Comparison of ENCODE assay signal across 8 cellular contexts in genomic region chr1:31938184-31938975, GRCh38. TPM values are rescaled to one million over a fixed set of nuclear protein-coding genes. Genes with fewer than 3 reads are reported as not detected.
A peak's percentile ranks its signal among the peaks of the same experiment; 100 is the strongest.
DNase-seq lines count a peak whose midpoint lies in the region; ATAC-seq and TF ChIP-seq lines count a peak whose summit lies in the region.

Gene PTP4A2 (minus strand): TSS chr1:31938368. CDS start chr1:31919065, 19,303 bp downstream.

- peak; percentile 53 for TF ChIP-seq CTCF in natural killer cell (IDR thresholded peaks at IDR 0.05)

- DNase-seq in ELF-1 (ENCODE audit: low read depth, low spot score) (peak; percentile 97), Kasumi-1 (lab: John Stamatoyannopoulos, UW) (peak; percentile 89 to 90), RPMI7951 (ENCODE audit: low read depth) (peak; percentile 94), fibroblast of peridontal ligament (ENCODE audit: extremely low read depth) (peak; percentile 88), natural killer cell (peak; percentile 85)
- DNase-seq in activated T-helper 9 cell treated with anti-CD3 and anti-CD28 coated beads, Interleukin-2, amount 50 U/mL, for 16 hours (ENCODE audit: low read depth): peak; percentile 72
- peak; percentile 89 for DNase-seq in stimulated activated naive CD8-positive, alpha-beta T cell treated with anti-CD3 and anti-CD28 coated beads, Interleukin-15, Interleukin-2, amounts not matched to agents 100 U/mL and 50 U/mL, for 24 hours

- peak; percentile 66 for ATAC-seq in GM21825 (IDR thresholded peaks at IDR 0.05; ENCODE audit: unreplicated experiment)
- ATAC-seq in natural killer cell: peak; percentile 61 to 86 (median 78)
- peak; percentile 73 for ATAC-seq in stimulated activated naive CD8-positive, alpha-beta T cell treated with anti-CD3 and anti-CD28 coated beads, Interleukin-15, Interleukin-2, amounts not matched to agents 100 U/mL and 50 U/mL, for 24 hours

- H3K27me3 Mint-ChIP-seq in natural killer cell (ENCODE audit: low read depth in 2 of 2): no peaks in the 10 kb centered on the region

- peak within 1 kb of the TSS; percentile 90 to 99 for H3K27ac Mint-ChIP-seq in natural killer cell

- peak within 1 kb of the TSS; percentile 100 for H3K4me3 Mint-ChIP-seq in natural killer cell

- no peaks in the 10 kb centered on the region for H3K9me3 Mint-ChIP-seq in natural killer cell

- peaks cover 72 to 76% of the 10 kb centered on the region in 2 donors for H3K4me1 Mint-ChIP-seq in natural killer cell

- intact Hi-C loops in natural killer cell (cut with micrococcal nuclease): loop anchor here (2.0 to 5.0 kb wide), 2 partner anchors 46 to 51 kb away; no protein-coding TSS in a partner anchor

- H3K36me3 Mint-ChIP-seq in natural killer cell: no peaks in the 10 kb centered on the region

RNA-seq across cellular contexts. Expression of gene PTP4A2, which starts in this region (rescaled TPM):
- 225 and 397 TPM in 2 replicates for total RNA-seq in RPMI7951 (2014; rRNA removed; shearing (Covaris generic))
- total RNA-seq in natural killer cell: 100 to 1,000 TPM; 435 to 527 (median 443) TPM

Comparison
In these comparisons a context has a peak if more than half of its experiments do, and no peak if none do; other contexts are left out.
1. Peak in every context shown above with its lines: DNase-seq and ATAC-seq.